33 cellular contexts compared by ENCODE assay signal in the genomic region with DNA sequence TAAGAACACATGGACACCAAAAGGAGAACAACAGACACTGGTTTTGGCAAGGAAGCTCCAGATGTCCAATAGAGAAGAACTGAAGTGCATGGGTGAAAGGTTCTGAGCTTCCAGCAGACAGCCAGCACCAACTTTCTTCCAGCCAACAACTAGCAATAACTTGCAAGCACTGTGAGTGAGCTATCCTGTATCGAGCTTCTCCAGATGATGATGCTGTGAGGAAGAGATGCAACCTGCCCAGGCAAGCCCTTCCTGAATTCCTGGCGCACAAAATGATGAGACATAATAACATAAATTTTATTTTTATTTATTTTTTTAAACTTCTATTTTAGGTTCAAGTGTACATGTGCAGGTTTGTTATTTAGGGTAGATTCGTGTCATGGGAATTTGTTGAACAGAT.
"Had no signal": no experiment of that assay in that cellular context is flagged by ENCODE, and none has a peak within 500 bp of the region (broad histone marks: within the 10 kb centered on the region; RNA-seq: fewer than 3 reads in every experiment).

No MANE protein-coding gene starts in this region.

- H3K4me3 ChIP-seq: adrenal gland, body of pancreas, cardiac muscle cell, colonic mucosa, esophagus muscularis mucosa, gastroesophageal sphincter, heart right ventricle had no signal

- DNase-seq: activated B cell treated with CpG ODN at 0.5 μM for 24 hours; activated CD4-positive, alpha-beta T cell treated with anti-CD3 and anti-CD28 coated beads for 48 hours; activated CD4-positive, alpha-beta T cell treated with anti-CD3 and anti-CD28 coated beads, Interleukin-2, amount 50 U/mL, for 1 hour; activated CD4-positive, alpha-beta T cell treated with anti-CD3 and anti-CD28 coated beads, Interleukin-2, amount 50 U/mL, for 48 hours; activated CD8-positive, alpha-beta memory T cell treated with anti-CD3 and anti-CD28 coated beads for 24 hours; activated CD8-positive, alpha-beta T cell treated with anti-CD3 and anti-CD28 coated beads for 36 hours; activated effector memory CD4-positive, alpha-beta T cell treated with anti-CD3 and anti-CD28 coated beads, Interleukin-2, amount 50 U/mL, for 16 hours; activated naive CD4-positive, alpha-beta T cell treated with anti-CD3 and anti-CD28 coated beads for 36 hours; activated naive CD8-positive, alpha-beta T cell treated with anti-CD3 and anti-CD28 coated beads for 36 hours; activated naive CD8-positive, alpha-beta T cell treated with anti-CD3 and anti-CD28 coated beads, Interleukin-2, amount 50 U/mL, for 24 hours; activated T-cell treated with anti-CD3 and anti-CD28 coated beads, Interleukin-2, amount 50 U/mL, for 1 hour; activated T-cell treated with anti-CD3 and anti-CD28 coated beads, Interleukin-2, amount 50 U/mL, for 48 hours; adrenal gland; amygdala; aorta; body of pancreas; central memory CD4-positive, alpha-beta T cell; cerebellar nuclear complex; colonic mucosa; effector CD8-positive, alpha-beta T cell; erythroblast; foreskin melanocyte; heart right ventricle; T-helper 1 cell; T-helper 17 cell; T1000; WERI-Rb-1 had no signal

- H3K27me3 ChIP-seq: adrenal gland, body of pancreas, cardiac muscle cell, colonic mucosa, esophagus muscularis mucosa, gastroesophageal sphincter, heart right ventricle had no signal

- H3K9me3 ChIP-seq: adrenal gland, body of pancreas, colonic mucosa, esophagus muscularis mucosa, gastroesophageal sphincter, heart right ventricle had no signal

- FAIRE-seq: endometrium, endothelial cell of umbilical vein had no signal

- H3K4me1 ChIP-seq: adrenal gland, body of pancreas, colonic mucosa, esophagus muscularis mucosa, gastroesophageal sphincter, heart right ventricle had no signal

- H3K27ac ChIP-seq: adrenal gland, body of pancreas, cardiac muscle cell, colonic mucosa, esophagus muscularis mucosa, gastroesophageal sphincter, heart right ventricle, WERI-Rb-1 had no signal

- H3K36me3 ChIP-seq: adrenal gland, cardiac muscle cell, colonic mucosa, esophagus muscularis mucosa, gastroesophageal sphincter, heart right ventricle, WERI-Rb-1 had no signal

- ATAC-seq: activated CD4-positive, CD25-positive, alpha-beta regulatory T cell treated with anti-CD3 and anti-CD28 coated beads, Interleukin-2, amount 50 U/mL, for 24 hours; activated CD8-positive, alpha-beta T cell treated with anti-CD3 and anti-CD28 coated beads for 36 hours; activated naive CD8-positive, alpha-beta T cell treated with anti-CD3 and anti-CD28 coated beads, Interleukin-2, amount 50 U/mL, for 24 hours; body of pancreas; gastroesophageal sphincter; heart right ventricle; T-helper 17 cell had no signal
